In genomic region chr7:143385891-143386781, GRCh38 we compare ENCODE assay signal across 8 cellular contexts. TPM values are rescaled to one million over a fixed set of nuclear protein-coding genes. Genes with fewer than 3 reads are reported as not detected.
DNase-seq lines count a peak whose midpoint lies in the region; ATAC-seq and TF ChIP-seq lines count a peak whose summit lies in the region.

No MANE protein-coding gene starts in this region.

- no peak overlapping the region for H3K4ac ChIP-seq in mesenchymal stem cell (ENCODE audit: low read depth in 1 of 2, low read length in 2 of 2)

- peak; percentile 44 for DNase-seq in BE2C
- peak in 5 of 7 donors; percentile 50 to 60 (median 57) for DNase-seq in adrenal gland
- no peak for DNase-seq in mesenchymal stem cell
- no peak for DNase-seq in NCI-H1105 treated with DMSO at 0.1 percent for 48 hours (lab: John Stamatoyannopoulos, UW)
- DNase-seq in superior temporal gyrus (ENCODE audit: extremely low spot score), result no peak
- DNase-seq in A172 (ENCODE audit: low spot score), result no peak
- no peak for DNase-seq in DMS53 treated with DMSO at 0.1 percent for 48 hours (lab: John Stamatoyannopoulos, UW; ENCODE audit: unreplicated experiment)

- no peak overlapping the region for H4K8ac ChIP-seq in mesenchymal stem cell (ENCODE audit: low read length)

- H2BK120ac ChIP-seq in mesenchymal stem cell (ENCODE audit: low read depth, low read length), result no peak overlapping the region

- peak overlapping the region; percentile 39 for H4K91ac ChIP-seq in mesenchymal stem cell (ENCODE audit: low read length)

- no peak overlapping the region for H2BK15ac ChIP-seq in mesenchymal stem cell (ENCODE audit: low read depth, poor library complexity, severe bottlenecking)

- ATAC-seq in HG02798 (IDR thresholded peaks at IDR 0.05; ENCODE audit: poor library complexity, unreplicated experiment), result peak; percentile 36

- no peak overlapping the region for H3K23ac ChIP-seq in mesenchymal stem cell (ENCODE audit: low read length in 2 of 2)

- H3K4me3 ChIP-seq in BE2C (ENCODE audit: low read depth, low read length) (no peak overlapping the region), adrenal gland (peak overlapping the region in 1 of 4 donors; percentile 29), mesenchymal stem cell (ENCODE audit: insufficient read depth in 1 of 2, low read depth in 1 of 2, low read length in 2 of 2) (peak overlapping the region in 1 of 2 experiments; percentile 88)

- no peaks in the 10 kb centered on the region; the same call in none of the 2 replicates for H3K4me1 ChIP-seq in BE2C
- H3K4me1 ChIP-seq in adrenal gland (replicated peaks in 1 of 2), result peaks cover 0 to 52% of the 10 kb centered on the region in 2 donors
- H3K4me1 ChIP-seq in mesenchymal stem cell (ENCODE audit: control insufficient read depth, insufficient read depth, low read depth, low read length), result peaks cover 61% of the 10 kb centered on the region

- H3K18ac ChIP-seq in mesenchymal stem cell (ENCODE audit: low read depth in 1 of 2, low read length in 2 of 2), result no peak overlapping the region

- H2BK5ac ChIP-seq in mesenchymal stem cell (ENCODE audit: low read depth, low read length, poor library complexity, severe bottlenecking), result no peak overlapping the region

- H3K36me3 ChIP-seq in BE2C (peaks cover 35% of the 10 kb centered on the region), adrenal gland (replicated peaks in 1 of 2) (peaks cover 0 to 46% of the 10 kb centered on the region in 2 donors), mesenchymal stem cell (ENCODE audit: control insufficient read depth in 1 of 2, insufficient read depth in 2 of 2, low read depth in 1 of 2, low read length in 2 of 2) (peaks cover 79 to 89% of the 10 kb centered on the region in 2 experiments)

- H3K27ac ChIP-seq in adrenal gland (peak overlapping the region in 1 of 5 donors; percentile 65), mesenchymal stem cell (ENCODE audit: low read length, poor library complexity, severe bottlenecking) (no peak overlapping the region)

- peak overlapping the region; percentile 8 for H3K4me2 ChIP-seq in mesenchymal stem cell (ENCODE audit: low read length, poor library complexity, severe bottlenecking)

- H3K79me1 ChIP-seq in mesenchymal stem cell (replicated peaks; ENCODE audit: low read length, poor library complexity, severe bottlenecking), result peaks cover 9% of the 10 kb centered on the region

- H2BK12ac ChIP-seq in mesenchymal stem cell (ENCODE audit: low read length in 2 of 2), result no peak overlapping the region

- WGBS in adrenal gland, 4 donors, result 27 to 38% (median 34%) methylated on average over 18 to 19 of the region's 19 CpGs
- 89% methylated on average over 19 of the region's 19 CpGs for WGBS in mesenchymal stem cell

- no peak for TF ChIP-seq CTCF in BE2C (IDR thresholded peaks at IDR 0.05; ENCODE audit: low read depth, low read length)
- no peak for TF ChIP-seq CTCF in adrenal gland (IDR thresholded peaks at IDR 0.05)

- no peak overlapping the region for H2AFZ ChIP-seq in mesenchymal stem cell (ENCODE audit: low read depth, low read length)

- H3K27me3 ChIP-seq in BE2C (no peaks in the 10 kb centered on the region), adrenal gland (no peaks in the 10 kb centered on the region), mesenchymal stem cell (ENCODE audit: control insufficient read depth in 1 of 2, insufficient read depth in 1 of 2, low read length in 2 of 2) (no peaks in the 10 kb centered on the region)

- no peak for TF ChIP-seq POLR2A in adrenal gland (IDR thresholded peaks at IDR 0.05)

- no peak overlapping the region for H2AK5ac ChIP-seq in mesenchymal stem cell (ENCODE audit: low read length, severe bottlenecking)

- peak overlapping the region in 1 of 2 experiments; percentile 62 for H3K14ac ChIP-seq in mesenchymal stem cell (ENCODE audit: low read length in 2 of 2)

- H3K9ac ChIP-seq in mesenchymal stem cell (ENCODE audit: low read length), result peak overlapping the region; percentile 98

- H3K9me3 ChIP-seq in BE2C (no peaks in the 10 kb centered on the region), adrenal gland (replicated peaks in 1 of 3) (no peaks in the 10 kb centered on the region), mesenchymal stem cell (ENCODE audit: control insufficient read depth, low read length) (no peaks in the 10 kb centered on the region)

- intact Hi-C loops in adrenal gland (cut with DNase I), result no loop called here

RNA-seq across cellular contexts. Expression of gene ZYX, which starts 5.0 kb away (rescaled TPM):
- polyA plus RNA-seq in BE2C (2012; ENCODE audit: insufficient read depth, insufficient read length, low read depth), result 96.7 TPM
- 100 to 1,000 TPM in 2 of 8 donors, 10 to 100 TPM in 6; 55.9 to 112 (median 77.1) TPM for total RNA-seq in adrenal gland
- 100 to 1,000 TPM in 2 of 3 donors, 10 to 100 TPM in 1; 34.8 to 152 (median 117) TPM for polyA plus RNA-seq in adrenal gland
- 317 TPM for polyA plus RNA-seq in mesenchymal stem cell (2013, experiment 1 of 2)
- 305 TPM for polyA plus RNA-seq in mesenchymal stem cell (2013, experiment 2 of 2)
- total RNA-seq in A172 (2014; rRNA removed; shearing (Covaris generic)), result 53.2 and 57.0 TPM in 2 replicates

RNA-seq across cellular contexts. Expression of gene EPHA1, which starts 22.5 kb away (rescaled TPM):
- 3.2 TPM for polyA plus RNA-seq in BE2C (2012; ENCODE audit: insufficient read depth, insufficient read length, low read depth)
- 1 to 10 TPM in 1 of 8 donors, under 1 TPM in 5, not detected in 2; 0.14 to 1.3 (median 0.51) TPM for total RNA-seq in adrenal gland
- polyA plus RNA-seq in adrenal gland, result 1 to 10 TPM in 1 of 3 donors, under 1 TPM in 2; 0.07 to 1.2 (median 0.40) TPM
- polyA plus RNA-seq in mesenchymal stem cell (2013, experiment 1 of 2), result 0.10 TPM
- 0.03 TPM for polyA plus RNA-seq in mesenchymal stem cell (2013, experiment 2 of 2)
- total RNA-seq in A172 (2014; rRNA removed; shearing (Covaris generic)), result 0.03 TPM in 1 of 2 replicates, not detected in the other

RNA-seq across cellular contexts. Expression of gene FAM131B, which starts 23.6 kb away (rescaled TPM):
- polyA plus RNA-seq in BE2C (2012; ENCODE audit: insufficient read depth, insufficient read length, low read depth), result not detected
- total RNA-seq in adrenal gland, result 1 to 10 TPM in 1 of 8 donors, under 1 TPM in 7; 0.10 to 1.2 (median 0.45) TPM
- polyA plus RNA-seq in adrenal gland, result under 1 TPM; 0.20 to 0.40 (median 0.29) TPM
- 0.28 TPM for polyA plus RNA-seq in mesenchymal stem cell (2013, experiment 1 of 2)
- polyA plus RNA-seq in mesenchymal stem cell (2013, experiment 2 of 2), result 0.30 TPM
- total RNA-seq in A172 (2014; rRNA removed; shearing (Covaris generic)), result 3.9 and 7.1 TPM in 2 replicates

RNA-seq across cellular contexts. Expression of gene TAS2R60, which starts 57.1 kb away (rescaled TPM):
- not detected for polyA plus RNA-seq in BE2C (2012; ENCODE audit: insufficient read depth, insufficient read length, low read depth)
- total RNA-seq in adrenal gland, result under 1 TPM in 1 of 8 donors, not detected in 7; 0.42 TPM
- not detected for polyA plus RNA-seq in adrenal gland
- polyA plus RNA-seq in mesenchymal stem cell (2013, experiment 1 of 2), result not detected
- not detected for polyA plus RNA-seq in mesenchymal stem cell (2013, experiment 2 of 2)
- not detected in 2 replicates for total RNA-seq in A172 (2014; rRNA removed; shearing (Covaris generic))

Comparison
In these comparisons a context has a peak if more than half of its experiments do, and no peak if none do; other contexts are left out.
1. DNase-seq: peak in BE2C (single experiment) and adrenal gland (5 of 7); none in mesenchymal stem cell (single experiment), NCI-H1105 treated with DMSO at 0.1 percent for 48 hours (single experiment), superior temporal gyrus (single experiment), A172 (single experiment) and DMS53 treated with DMSO at 0.1 percent for 48 hours (single experiment).